Comparison of ENCODE assay signal across 23 cellular contexts in the genomic region with DNA sequence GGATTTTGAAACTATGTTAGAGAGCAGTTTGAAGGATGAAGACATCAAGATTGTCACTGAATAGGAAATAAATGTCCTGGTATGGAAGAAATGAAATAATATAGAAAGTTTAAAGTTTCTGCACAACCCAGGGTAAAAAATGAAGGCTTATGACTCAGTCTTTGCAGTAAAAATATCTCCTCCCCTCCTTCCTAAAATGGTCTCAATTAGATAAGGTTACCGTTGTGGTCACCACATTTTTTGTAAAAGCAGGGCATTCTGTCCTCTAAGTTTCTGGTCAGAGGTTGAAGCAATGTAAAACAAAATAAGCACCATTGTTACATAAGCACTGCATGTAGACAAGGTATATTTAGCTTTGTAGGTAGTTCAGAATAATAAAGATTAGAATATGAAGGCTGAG.
"Had no signal": no experiment of that assay in that cellular context is flagged by ENCODE, and none has a peak within 500 bp of the region (broad histone marks: within the 10 kb centered on the region; RNA-seq: fewer than 3 reads in every experiment).

No MANE protein-coding gene starts in this region.

- H3K27me3 ChIP-seq: heart left ventricle, testis, vagina had no signal

- ATAC-seq: activated CD4-positive, alpha-beta T cell treated with anti-CD3 and anti-CD28 coated beads for 36 hours; effector memory CD8-positive, alpha-beta T cell; esophagus mucosa; heart left ventricle; lower lobe of right lung; sciatic nerve; stimulated activated naive B cell treated with anti-CD40 and anti-IgM and Interleukin-4, amounts not matched to agents 10 μg/mL and 1 μg/mL and 100 μg/mL, for 72 hours had no signal

- H3K9me3 ChIP-seq: heart left ventricle, lower lobe of right lung, testis, vagina had no signal

- H3K4me1 ChIP-seq: heart left ventricle, lower lobe of right lung, testis had no signal

- DNase-seq: activated B cell treated with CpG ODN at 0.5 μM for 24 hours; activated CD4-positive, alpha-beta T cell treated with anti-CD3 and anti-CD28 coated beads for 36 hours; activated CD4-positive, alpha-beta T cell treated with anti-CD3 and anti-CD28 coated beads, Interleukin-2, amount 50 U/mL, for 48 hours; activated effector memory CD4-positive, alpha-beta T cell treated with Interleukin-2 at 50 U/mL for 16 hours; activated naive CD4-positive, alpha-beta T cell treated with anti-CD3 and anti-CD28 coated beads for 36 hours; activated naive CD8-positive, alpha-beta T cell treated with anti-CD3 and anti-CD28 coated beads, Interleukin-2, amount 10 ng/mL, durations not matched to agents 7 days and 5 days; activated T-cell treated with anti-CD3 and anti-CD28 coated beads, Interleukin-2, amount 50 U/mL, for 48 hours; effector memory CD8-positive, alpha-beta T cell; heart left ventricle; kidney; lower lobe of right lung; mesendoderm; naive B cell; nucleus accumbens; posterior cingulate gyrus; stimulated activated CD4-positive, alpha-beta T cell treated with anti-CD3 and anti-CD28 coated beads, Interleukin-2, amount 100 ng/mL, for 48 hours; stimulated activated CD8-positive, alpha-beta memory T cell treated with anti-CD3 and anti-CD28 coated beads, Interleukin-4, amount 100 ng/mL, for 48 hours; stimulated activated naive B cell treated with anti-CD40 and anti-IgM and Interleukin-4, amounts not matched to agents 10 μg/mL and 1 μg/mL and 100 μg/mL, for 72 hours; T-helper 1 cell; testis had no signal

- H3K27ac ChIP-seq: heart left ventricle, lower lobe of right lung, testis, vagina had no signal

- H3K4me3 ChIP-seq: heart left ventricle, lower lobe of right lung, testis, vagina had no signal

- H3K36me3 ChIP-seq: heart left ventricle, lower lobe of right lung, vagina had no signal
